28 cellular contexts compared by ENCODE assay signal in the genomic region with DNA sequence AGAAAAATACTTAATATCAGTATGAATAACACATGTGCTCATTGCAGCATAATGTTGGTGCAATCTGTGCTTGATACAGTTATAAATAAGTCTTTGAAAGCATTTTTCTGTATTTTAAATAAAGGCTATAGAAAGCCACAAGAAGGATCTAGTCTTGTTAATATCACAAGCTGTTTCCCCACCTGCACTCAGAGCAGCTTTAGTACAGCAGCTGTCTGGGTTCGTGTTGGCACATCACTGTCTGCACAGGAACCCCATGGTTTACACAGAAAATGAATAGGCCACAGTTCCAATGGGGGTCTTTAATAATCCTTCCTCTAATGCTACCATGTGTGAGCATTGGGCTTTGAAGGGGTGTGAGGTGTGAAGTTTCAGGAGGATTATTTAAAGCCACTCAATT.
"Had no signal": no experiment of that assay in that cellular context is flagged by ENCODE, and none has a peak within 500 bp of the region (broad histone marks: within the 10 kb centered on the region; RNA-seq: fewer than 3 reads in every experiment).

No MANE protein-coding gene starts in this region.

- H3K4me2 ChIP-seq: SK-N-SH had no signal

- H3K9ac ChIP-seq: SK-N-SH had no signal

- ATAC-seq: activated CD4-positive, alpha-beta T cell treated with anti-CD3 and anti-CD28 coated beads for 36 hours; activated CD4-positive, CD25-positive, alpha-beta regulatory T cell treated with anti-CD3 and anti-CD28 coated beads, Interleukin-2, amount 50 U/mL, for 24 hours; activated CD8-positive, alpha-beta T cell treated with anti-CD3 and anti-CD28 coated beads, Interleukin-2, amount 10 ng/mL, durations not matched to agents 7 days and 5 days; PC-3; WTC11 had no signal

- H3K4me1 ChIP-seq: ascending aorta, Peyer's patch, SJSA1 had no signal

- FAIRE-seq: TTC549 had no signal

- DNase-seq: activated CD4-positive, alpha-beta T cell treated with anti-CD3 and anti-CD28 coated beads for 36 hours; activated CD4-positive, alpha-beta T cell treated with anti-CD3 and anti-CD28 coated beads, Interleukin-2, amount 10 ng/mL, durations not matched to agents 7 days and 5 days; activated CD4-positive, alpha-beta T cell treated with anti-CD3 and anti-CD28 coated beads, Interleukin-2, amount 50 U/mL, for 48 hours; activated CD8-positive, alpha-beta T cell treated with anti-CD3 and anti-CD28 coated beads, Interleukin-2, amount 10 ng/mL, durations not matched to agents 7 days and 5 days; activated gamma-delta T cell; activated naive CD4-positive, alpha-beta T cell treated with Interleukin-2 at 50 U/mL for 16 hours; activated naive CD8-positive, alpha-beta T cell treated with anti-CD3 and anti-CD28 coated beads, Interleukin-2, amount 10 ng/mL, durations not matched to agents 7 days and 5 days; activated T-cell treated with anti-CD3 and anti-CD28 coated beads, Interleukin-2, amount 50 U/mL, for 24 hours; KG1; MM.1S; MV-4-11; NCI-H1092; NCI-H1436 treated with DMSO at 0.1 percent for 48 hours; NCI-H1694 treated with DMSO at 0.1 percent for 48 hours; NCI-H2029; NCI-H510A; NCI-H69; PC-3; Peyer's patch; RPMI8226; SHP77 treated with DMSO at 0.1 percent for 48 hours; SK-N-SH had no signal

- H3K27ac ChIP-seq: ascending aorta, cardiac muscle cell, Peyer's patch, SJSA1 had no signal

- H3K27me3 ChIP-seq: ascending aorta, cardiac muscle cell, Peyer's patch, SJSA1 had no signal

- H3K4me3 ChIP-seq: ascending aorta, cardiac muscle cell, Peyer's patch, SJSA1 had no signal

- H3K36me3 ChIP-seq: ascending aorta, cardiac muscle cell, Peyer's patch, SJSA1 had no signal
